ENCODE assay signal across 9 cellular contexts in genomic region chr6:108117427-108118358, GRCh38. TPM values are rescaled to one million over a fixed set of nuclear protein-coding genes. Genes with fewer than 3 reads are reported as not detected.
DNase-seq lines count a peak whose midpoint lies in the region; ATAC-seq and TF ChIP-seq lines count a peak whose summit lies in the region.
"Had no signal": no experiment of that assay in that cellular context is flagged by ENCODE, and none has a peak within 500 bp of the region (broad histone marks: within the 10 kb centered on the region; RNA-seq: fewer than 3 reads in every experiment).

No MANE protein-coding gene starts in this region.

- H4K5ac ChIP-seq in mesendoderm (ENCODE audit: low read length), result no peak overlapping the region

- no peaks in the 10 kb centered on the region for H3K9me2 ChIP-seq in SK-N-SH

- no peaks in the 10 kb centered on the region for H3K9me3 ChIP-seq in BE2C
- H3K9me3 ChIP-seq in SK-N-SH, result no peaks in the 10 kb centered on the region
- no peaks in the 10 kb centered on the region for H3K9me3 ChIP-seq in ectodermal cell (ENCODE audit: control insufficient read depth, low read length)

- no peak for TF ChIP-seq RAD21 in SK-N-SH (IDR thresholded peaks at IDR 0.05; ENCODE audit: low read length)

- no peaks in the 10 kb centered on the region for H4K20me1 ChIP-seq in SK-N-SH (ENCODE audit: insufficient read depth)

- H2AK5ac ChIP-seq in mesendoderm (ENCODE audit: low read length), result no peak overlapping the region

- H2BK15ac ChIP-seq in mesendoderm (replicated peaks; ENCODE audit: low read depth), result no peak overlapping the region

- CTCF ChIA-PET in SK-N-SH (lab: Yijun Ruan, JAX), result interaction anchor here (1.2 to 2.1 kb wide), 3 partner anchors 8 to 374 kb away, joined by 4 to 18 read pairs (median 6); no protein-coding TSS in a partner anchor

- H3K9ac ChIP-seq in SK-N-SH, result no peak overlapping the region
- H3K9ac ChIP-seq in mesendoderm (ENCODE audit: low read length), result no peak overlapping the region

- H3K56ac ChIP-seq in mesendoderm (ENCODE audit: low read length), result no peak overlapping the region

- DNase-seq in BE2C, result no peak
- DNase-seq in SK-N-SH, result peak; percentile 74
- peak; percentile 72 for DNase-seq in mesendoderm
- no peak for DNase-seq in NCI-H2107 treated with DMSO at 0.1 percent for 48 hours (lab: John Stamatoyannopoulos, UW; ENCODE audit: unreplicated experiment)
- DNase-seq in NAMALWA (ENCODE audit: low spot score), result no peak

- H3K23ac ChIP-seq in mesendoderm (ENCODE audit: low read length), result peak overlapping the region; percentile 71

- H3K79me2 ChIP-seq in SK-N-SH (ENCODE audit: insufficient read depth), result no peaks in the 10 kb centered on the region
- H3K79me2 ChIP-seq in mesendoderm (ENCODE audit: control insufficient read depth, insufficient read depth, low read length), result no peaks in the 10 kb centered on the region

- no peak overlapping the region for H2BK5ac ChIP-seq in mesendoderm (ENCODE audit: low read length)

- no peak for TF ChIP-seq CTCF in BE2C (IDR thresholded peaks at IDR 0.05; ENCODE audit: low read depth, low read length)
- TF ChIP-seq CTCF in SK-N-SH (IDR thresholded peaks at IDR 0.05), result no peak

- peak; percentile 49 for ATAC-seq in GM21390 (IDR thresholded peaks at IDR 0.05; ENCODE audit: unreplicated experiment)

- H2BK120ac ChIP-seq in mesendoderm (ENCODE audit: low read depth, low read length), result no peak overlapping the region

- H3K18ac ChIP-seq in mesendoderm (ENCODE audit: low read length), result no peak overlapping the region

- peak overlapping the region; percentile 84; the same call in 1 of the 2 replicates for H2AFZ ChIP-seq in SK-N-SH (ENCODE audit: low read depth)

- H3K27me3 ChIP-seq in BE2C (peaks cover 51% of the 10 kb centered on the region), SK-N-SH (ENCODE audit: insufficient read depth) (peaks cover 41% of the 10 kb centered on the region), ectodermal cell (ENCODE audit: control insufficient read depth, insufficient read depth, low read length, poor library complexity, severe bottlenecking) (peaks cover 100% of the 10 kb centered on the region), mesendoderm (ENCODE audit: insufficient read depth, low read length, poor library complexity) (peaks cover 67% of the 10 kb centered on the region)

- H3K79me1 ChIP-seq in mesendoderm (ENCODE audit: low read length), result no peaks in the 10 kb centered on the region

- no peak overlapping the region for H4K8ac ChIP-seq in mesendoderm (ENCODE audit: low read depth, low read length)

- no peak overlapping the region for H3K27ac ChIP-seq in SK-N-SH (ENCODE audit: low read depth in 2 of 2, low read length in 1 of 2)
- no peak overlapping the region for H3K27ac ChIP-seq in ectodermal cell (ENCODE audit: insufficient read depth, low read depth, low read length, poor library complexity, severe bottlenecking)
- no peak overlapping the region for H3K27ac ChIP-seq in mesendoderm (ENCODE audit: low read depth, low read length)
- no peak overlapping the region for H3K27ac ChIP-seq in urinary bladder (ENCODE audit: low read depth)

- WGBS in SK-N-SH (ENCODE audit: low lambda C conversion rate), result 13% methylated on average over 21 of the region's 72 CpGs
- WGBS in ectodermal cell, 2 experiments, result 1% methylated on average over 72 of the region's 72 CpGs
- WGBS in mesendoderm (ENCODE audit: extremely low coverage, insufficient coverage, low lambda C conversion rate), result no CpG with 5 or more reads among the region's 72 CpGs
- WGBS in urinary bladder, result 1% methylated on average over 72 of the region's 72 CpGs

- H3K4ac ChIP-seq in mesendoderm (ENCODE audit: low read depth, low read length), result no peak overlapping the region

- no peaks in the 10 kb centered on the region for H3K36me3 ChIP-seq in BE2C
- no peaks in the 10 kb centered on the region for H3K36me3 ChIP-seq in SK-N-SH (replicated peaks in 1 of 2; ENCODE audit: control insufficient read depth in 1 of 2, insufficient read depth in 2 of 2, low read length in 1 of 2)
- H3K36me3 ChIP-seq in ectodermal cell (ENCODE audit: control insufficient read depth, insufficient read depth, low read length), result no peaks in the 10 kb centered on the region
- H3K36me3 ChIP-seq in mesendoderm (ENCODE audit: control insufficient read depth, insufficient read depth, low read length), result no peaks in the 10 kb centered on the region
- H3K36me3 ChIP-seq in urinary bladder (ENCODE audit: insufficient read depth), result no peaks in the 10 kb centered on the region

- H3K4me2 ChIP-seq in SK-N-SH (peak overlapping the region; percentile 96), mesendoderm (ENCODE audit: low read length) (peak overlapping the region; percentile 63)

- POLR2A ChIA-PET in SK-N-SH (lab: Yijun Ruan, JAX), result no interaction called here

- no peaks in the 10 kb centered on the region for H3K4me1 ChIP-seq in BE2C
- H3K4me1 ChIP-seq in SK-N-SH (ENCODE audit: control insufficient read depth in 1 of 2, insufficient read depth in 2 of 2, low read depth in 1 of 2, low read length in 1 of 2), result peaks cover 0 to 38% of the 10 kb centered on the region in 2 experiments; a peak in 2 of 4 replicates
- H3K4me1 ChIP-seq in ectodermal cell (ENCODE audit: control insufficient read depth, insufficient read depth, low read length), result peaks cover 40% of the 10 kb centered on the region
- H3K4me1 ChIP-seq in mesendoderm (ENCODE audit: control insufficient read depth, low read depth, low read length), result peaks cover 4% of the 10 kb centered on the region
- no peaks in the 10 kb centered on the region for H3K4me1 ChIP-seq in urinary bladder (ENCODE audit: insufficient read depth)

- H3K4me3 ChIP-seq in BE2C (ENCODE audit: low read depth, low read length) (peak overlapping the region; percentile 61), SK-N-SH (ENCODE audit: low read depth in 2 of 2, low read length in 1 of 2) (peak overlapping the region; percentile 53 to 78), ectodermal cell (ENCODE audit: insufficient read depth, low read depth, low read length) (peak overlapping the region; percentile 28), mesendoderm (ENCODE audit: low read length) (no peak overlapping the region), urinary bladder (ENCODE audit: low read depth, low read length) (peak overlapping the region; percentile 54)

- H3F3A ChIP-seq in SK-N-SH (replicated peaks; ENCODE audit: insufficient read depth), result peaks cover 5% of the 10 kb centered on the region

- TF ChIP-seq EP300 in SK-N-SH (IDR thresholded peaks at IDR 0.05; ENCODE audit: borderline replicate concordance in 1 of 2, low read depth in 1 of 2, low read length in 1 of 2), result no peak

TF ChIP-seq in SK-N-SH, 30 proteins besides CTCF, POLR2A, EP300 and RAD21:
- TF ChIP-seq, protein P1, sequence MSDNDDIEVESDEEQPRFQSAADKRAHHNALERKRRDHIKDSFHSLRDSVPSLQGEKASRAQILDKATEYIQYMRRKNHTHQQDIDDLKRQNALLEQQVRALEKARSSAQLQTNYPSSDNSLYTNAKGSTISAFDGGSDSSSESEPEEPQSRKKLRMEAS (IDR thresholded peaks at IDR 0.05; ENCODE audit: low read depth), result 0 out of 2 replicates have a peak, but pooled peaks have one; percentile 44
- TF ChIP-seq MEF2A (IDR thresholded peaks at IDR 0.05; ENCODE audit: borderline replicate concordance, low read depth) (no peak), NRF1 (IDR thresholded peaks at IDR 0.05; ENCODE audit: low read depth, low read length) (no peak)

RNA-seq across cellular contexts. Expression of gene OSTM1, which starts 43.2 kb away (rescaled TPM):
- polyA plus RNA-seq in BE2C (2012; ENCODE audit: insufficient read depth, insufficient read length, low read depth), result 18.4 TPM
- polyA plus RNA-seq in SK-N-SH (2012; rRNA removed) (10.1 and 12.9 TPM in 2 replicates), urinary bladder (36.0 TPM)
- polyA plus RNA-seq in SK-N-SH (2012; cell fraction: cytosol; rRNA removed), result 12.3 and 12.4 TPM in 2 replicates
- polyA plus RNA-seq in SK-N-SH (2012; cell fraction: nucleus; rRNA removed), result 14.9 and 22.1 TPM in 2 replicates
- polyA plus RNA-seq in ectodermal cell (2013, experiment 1 of 4), result 20.6 TPM
- polyA plus RNA-seq in ectodermal cell (2013, experiment 2 of 4), result 24.9 TPM
- polyA plus RNA-seq in ectodermal cell (2013, experiment 3 of 4), result 23.3 TPM
- 28.5 TPM for polyA plus RNA-seq in ectodermal cell (2013, experiment 4 of 4)
- 9.2 TPM for polyA plus RNA-seq in mesendoderm (2013, experiment 1 of 2)
- 9.2 TPM for polyA plus RNA-seq in mesendoderm (2013, experiment 2 of 2)
- 37.0 TPM for total RNA-seq in urinary bladder

RNA-seq across cellular contexts. Expression of gene NR2E1, which starts 48.1 kb away (rescaled TPM):
- polyA plus RNA-seq in BE2C (2012; ENCODE audit: insufficient read depth, insufficient read length, low read depth), result not detected
- polyA plus RNA-seq in SK-N-SH (2012; rRNA removed), result not detected in 2 replicates
- polyA plus RNA-seq in SK-N-SH (2012; cell fraction: cytosol; rRNA removed), result not detected in 2 replicates
- not detected in 2 replicates for polyA plus RNA-seq in SK-N-SH (2012; cell fraction: nucleus; rRNA removed)
- polyA plus RNA-seq in ectodermal cell (2013, experiment 1 of 4), result 0.63 TPM
- 1.0 TPM for polyA plus RNA-seq in ectodermal cell (2013, experiment 2 of 4)
- polyA plus RNA-seq in ectodermal cell (2013, experiment 3 of 4), result 0.37 TPM
- polyA plus RNA-seq in ectodermal cell (2013, experiment 4 of 4), result 0.73 TPM
- polyA plus RNA-seq in mesendoderm (2013, experiment 1 of 2), result not detected
- not detected for polyA plus RNA-seq in mesendoderm (2013, experiment 2 of 2)
- not detected for total RNA-seq in urinary bladder
- polyA plus RNA-seq in urinary bladder, result not detected
- total RNA-seq: pulmonary artery endothelial cell had no signal

Comparison
In these comparisons a context has a peak if more than half of its experiments do, and no peak if none do; other contexts are left out.
1. DNase-seq: peak in SK-N-SH (single experiment) and mesendoderm (single experiment); none in BE2C (single experiment), NCI-H2107 treated with DMSO at 0.1 percent for 48 hours (single experiment) and NAMALWA (single experiment).